In genomic region chr1:22749503-22749902, GRCh38 we compare ENCODE assay signal across 1 cellular context.
TF ChIP-seq lines count a peak whose summit lies in the region.

No MANE protein-coding gene starts in this region.

TF ChIP-seq in GM12878, 131 proteins besides CTCF, POLR2A, EP300 and RAD21 (continued from another document):
- no peak for TF ChIP-seq ZNF687 (IDR thresholded peaks at IDR 0.05)
